In genomic region chr1:16960560-16961296, GRCh38 we compare ENCODE assay signal across 8 cellular contexts. TPM values are rescaled to one million over a fixed set of nuclear protein-coding genes. Genes with fewer than 3 reads are reported as not detected.
DNase-seq lines count a peak whose midpoint lies in the region; ATAC-seq and TF ChIP-seq lines count a peak whose summit lies in the region.

No MANE protein-coding gene starts in this region.

- TF ChIP-seq CTCF in epithelial cell of esophagus (IDR thresholded peaks at IDR 0.05; ENCODE audit: insufficient read depth, low read depth, low read length, missing control alignments), result peak; percentile 66

- in situ Hi-C loops in KBM-7 (cut with MboI; ENCODE audit: low pct_unique_long_range_greater_than_20kb, low sequenced_read_pairs), result no loop called here

- peak; percentile 64 for ATAC-seq in HG02588 (IDR thresholded peaks at IDR 0.05; ENCODE audit: unreplicated experiment)

- peak overlapping the region; percentile 19 for H3K4me3 ChIP-seq in epithelial cell of esophagus (ENCODE audit: low read length)

- DNase-seq in EH (ENCODE audit: low read depth) (peak; percentile 84), NCI-H526 treated with DMSO at 0.1 percent for 48 hours (lab: John Stamatoyannopoulos, UW) (peak; percentile 65), epithelial cell of esophagus (ENCODE audit: low read depth) (peak; percentile 81), mucosa of gallbladder (ENCODE audit: low spot score) (peak; percentile 88), KBM-7 (no peak)
- peak; percentile 47 to 64 (median 63) for DNase-seq in activated CD8-positive, alpha-beta memory T cell treated with anti-CD3 and anti-CD28 coated beads for 48 hours (ENCODE audit: low read depth in 2 of 3, low spot score in 2 of 3)
- peak; percentile 71 for DNase-seq in stimulated activated CD8-positive, alpha-beta memory T cell treated with anti-CD3 and anti-CD28 coated beads, Interleukin-4, amount 100 ng/mL, for 24 hours (ENCODE audit: low read depth)

RNA-seq across cellular contexts. Expression of gene MFAP2, which starts 19.7 kb away (rescaled TPM):
- 19.8 TPM for total RNA-seq in mucosa of gallbladder

RNA-seq across cellular contexts. Expression of gene CROCC, which starts 39.0 kb away (rescaled TPM):
- total RNA-seq in mucosa of gallbladder, result 33.0 TPM

RNA-seq across cellular contexts. Expression of gene ATP13A2, which starts 51.0 kb away (rescaled TPM):
- 87.1 TPM for total RNA-seq in mucosa of gallbladder
